8 cellular contexts compared by ENCODE assay signal in the genomic region with DNA sequence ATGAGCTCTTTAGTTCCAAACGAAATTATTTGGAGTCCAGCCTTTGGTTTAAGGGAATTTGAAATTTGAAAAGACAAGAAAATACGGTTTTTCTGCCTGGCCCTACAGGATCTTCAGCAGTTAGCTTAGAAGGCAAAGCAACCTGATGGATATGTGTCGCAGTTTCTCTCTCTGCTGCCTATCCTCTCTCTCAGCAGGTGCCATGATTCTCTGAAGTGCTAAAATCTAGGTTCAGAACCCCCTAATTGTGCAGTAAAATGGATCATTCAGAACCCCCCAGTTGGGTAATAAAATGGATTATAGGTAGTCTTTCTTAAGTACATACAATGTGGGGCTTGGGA. TPM values are rescaled to one million over a fixed set of nuclear protein-coding genes. Genes with fewer than 3 reads are reported as not detected.
DNase-seq lines count a peak whose midpoint lies in the region; ATAC-seq and TF ChIP-seq lines count a peak whose summit lies in the region.

No MANE protein-coding gene starts in this region.

- no peak overlapping the region for H3K27ac Mint-ChIP-seq in activated naive CD8-positive, alpha-beta T cell treated with anti-CD3 and anti-CD28 coated beads for 36 hours

- peaks cover 47% of the 10 kb centered on the region for H3K27me3 Mint-ChIP-seq in activated naive CD8-positive, alpha-beta T cell treated with anti-CD3 and anti-CD28 coated beads for 36 hours

- H3K4me1 ChIP-seq in lower lobe of right lung = peaks cover 18% of the 10 kb centered on the region

- H3K27me3 ChIP-seq in lower lobe of right lung (ENCODE audit: low read depth) = no peaks in the 10 kb centered on the region

- peaks cover 2% of the 10 kb centered on the region for H3K9me3 Mint-ChIP-seq in activated naive CD8-positive, alpha-beta T cell treated with anti-CD3 and anti-CD28 coated beads for 36 hours

- peak overlapping the region; percentile 68 for H3K4me3 ChIP-seq in lower lobe of right lung

- peak; percentile 22 for ATAC-seq in GM18909 (IDR thresholded peaks at IDR 0.05; ENCODE audit: poor library complexity, unreplicated experiment)
- ATAC-seq in HG03039 (IDR thresholded peaks at IDR 0.05; ENCODE audit: unreplicated experiment) = peak; percentile 6
- peak in 1 of 2 donors; percentile 14 for ATAC-seq in lower lobe of right lung
- ATAC-seq in left lobe of liver = no peak

- H3K27ac ChIP-seq in lower lobe of right lung = no peak overlapping the region

- no peaks in the 10 kb centered on the region for H3K9me3 ChIP-seq in lower lobe of right lung

- peak overlapping the region; percentile 84 for H3K4me3 Mint-ChIP-seq in activated naive CD8-positive, alpha-beta T cell treated with anti-CD3 and anti-CD28 coated beads for 36 hours

- no peaks in the 10 kb centered on the region for H3K36me3 Mint-ChIP-seq in activated naive CD8-positive, alpha-beta T cell treated with anti-CD3 and anti-CD28 coated beads for 36 hours

- DNase-seq in activated naive CD8-positive, alpha-beta T cell treated with anti-CD3 and anti-CD28 coated beads for 36 hours = no peak
- DNase-seq in lower lobe of right lung (no peak), posterior cingulate gyrus (no peak), left lobe of liver (ENCODE audit: low spot score) (no peak), NCI-H187 treated with DMSO at 0.1 percent for 48 hours (lab: John Stamatoyannopoulos, UW) (no peak)
- no peak for DNase-seq in stimulated activated CD4-positive, alpha-beta T cell treated with anti-CD3 and anti-CD28 coated beads, Interleukin-12 subunit alpha, Interleukin-12 subunit beta, amount 100 ng/mL, for 4 hours

- H3K4me1 Mint-ChIP-seq in activated naive CD8-positive, alpha-beta T cell treated with anti-CD3 and anti-CD28 coated beads for 36 hours = peaks cover 9% of the 10 kb centered on the region

- no peak for TF ChIP-seq CTCF in lower lobe of right lung (IDR thresholded peaks at IDR 0.05)

- intact Hi-C loops in lower lobe of right lung (cut with DNase I) (no loop called here), posterior cingulate gyrus (cut with DNase I) (no loop called here)

- H3K36me3 ChIP-seq in lower lobe of right lung = no peaks in the 10 kb centered on the region

RNA-seq across cellular contexts. Expression of a gene that starts 0.4 kb away (rescaled TPM):
- total RNA-seq in activated naive CD8-positive, alpha-beta T cell treated with anti-CD3 and anti-CD28 coated beads for 36 hours = 10 to 100 TPM; 13.3 to 15.5 TPM
- total RNA-seq in lower lobe of right lung (1.2 TPM), left lobe of liver (0.25 TPM)

RNA-seq across cellular contexts. Expression of a gene that starts 47.6 kb away (rescaled TPM):
- total RNA-seq in activated naive CD8-positive, alpha-beta T cell treated with anti-CD3 and anti-CD28 coated beads for 36 hours = not detected
- not detected for total RNA-seq in lower lobe of right lung
- not detected for total RNA-seq in left lobe of liver
